ENCODE assay signal across 9 cellular contexts in genomic region chr7:23474829-23475578, GRCh38. TPM values are rescaled to one million over a fixed set of nuclear protein-coding genes. Genes with fewer than 3 reads are reported as not detected.
DNase-seq lines count a peak whose midpoint lies in the region; ATAC-seq and TF ChIP-seq lines count a peak whose summit lies in the region.
"Had no signal": no experiment of that assay in that cellular context is flagged by ENCODE, and none has a peak within 500 bp of the region (broad histone marks: within the 10 kb centered on the region; RNA-seq: fewer than 3 reads in every experiment).

No MANE protein-coding gene starts in this region.

- no peak for ATAC-seq in HG02642 (IDR thresholded peaks at IDR 0.05; ENCODE audit: poor library complexity, unreplicated experiment)

- H3K79me2 ChIP-seq in trophoblast cell (ENCODE audit: control insufficient read depth, insufficient read depth, low read length, poor library complexity), result peaks cover 8% of the 10 kb centered on the region
- H3K79me2 ChIP-seq: parathyroid adenoma had no signal

- peak overlapping the region; percentile 64 for H2AFZ ChIP-seq in trophoblast cell (ENCODE audit: insufficient read depth, low read length, poor library complexity)
- H2AFZ ChIP-seq: parathyroid adenoma had no signal

- no peak for TF ChIP-seq EP300 in stomach (IDR thresholded peaks at IDR 0.05)

- H3K9me3 ChIP-seq in ectodermal cell (ENCODE audit: control insufficient read depth, low read length) (no peaks in the 10 kb centered on the region), trophoblast cell (ENCODE audit: insufficient read depth, low read depth, low read length) (no peaks in the 10 kb centered on the region), stomach (peaks cover 0 to 14% (median 4%) of the 10 kb centered on the region in 4 donors)

- peak overlapping the region; percentile 54 for H3K23ac ChIP-seq in trophoblast cell (ENCODE audit: low read length)

- H3K4me2 ChIP-seq in trophoblast cell (ENCODE audit: low read length), result peak overlapping the region; percentile 97

- H3K36me3 ChIP-seq in ectodermal cell (ENCODE audit: control insufficient read depth, insufficient read depth, low read length), result no peaks in the 10 kb centered on the region
- no peaks in the 10 kb centered on the region for H3K36me3 ChIP-seq in trophoblast cell (ENCODE audit: control insufficient read depth in 1 of 2, insufficient read depth in 2 of 2, low read length in 2 of 2)
- H3K36me3 ChIP-seq in stomach, result no peaks in the 10 kb centered on the region

- intact Hi-C loops in stomach (cut with DNase I; ENCODE audit: low total_unique reads), result no loop called here

- peaks cover 22% of the 10 kb centered on the region for H3K79me1 ChIP-seq in trophoblast cell (ENCODE audit: low read length)

- no peaks in the 10 kb centered on the region for H3K4me1 ChIP-seq in ectodermal cell (ENCODE audit: control insufficient read depth, insufficient read depth, low read length)
- H3K4me1 ChIP-seq in trophoblast cell (ENCODE audit: control insufficient read depth in 1 of 2, insufficient read depth in 2 of 2, low read length in 2 of 2), result peaks cover 2 to 3% of the 10 kb centered on the region in 2 experiments
- peaks cover 22 to 35% (median 29%) of the 10 kb centered on the region in 4 donors for H3K4me1 ChIP-seq in stomach
- H3K4me1 ChIP-seq: parathyroid adenoma had no signal

- H2BK5ac ChIP-seq in trophoblast cell (ENCODE audit: low read depth, low read length, poor library complexity), result peak overlapping the region; percentile 67

- no peak overlapping the region for H4K12ac ChIP-seq in trophoblast cell (ENCODE audit: low read depth, low read length)

- TF ChIP-seq CTCF in stomach (IDR thresholded peaks at IDR 0.05), result no peak

- no peaks in the 10 kb centered on the region for H3K27me3 ChIP-seq in ectodermal cell (ENCODE audit: control insufficient read depth, insufficient read depth, low read length, poor library complexity, severe bottlenecking)
- no peaks in the 10 kb centered on the region for H3K27me3 ChIP-seq in trophoblast cell (ENCODE audit: insufficient read depth, low read length)
- H3K27me3 ChIP-seq in stomach, result peaks cover 32 to 100% (median 92%) of the 10 kb centered on the region in 3 donors

- 0% methylated on average over 12 to 14 of the region's 15 CpGs for WGBS in ectodermal cell, 2 experiments
- WGBS in trophoblast cell (ENCODE audit: extremely low coverage, insufficient coverage, insufficient read length), result no CpG with 5 or more reads among the region's 15 CpGs
- WGBS in stomach, 5 donors, result 5 to 9% (median 6%) methylated on average over 15 of the region's 15 CpGs

- H3K18ac ChIP-seq in trophoblast cell (ENCODE audit: low read length), result no peak overlapping the region

- no peak for TF ChIP-seq POLR2A in stomach (IDR thresholded peaks at IDR 0.05)

- DNase-seq in NCI-H1694 treated with DMSO at 0.1 percent for 48 hours (lab: John Stamatoyannopoulos, UW) (peak; percentile 70), NCI-H1694 (lab: John Stamatoyannopoulos, UW) (no peak), NCI-H1092 (lab: John Stamatoyannopoulos, UW) (peak; percentile 61), trophoblast cell (no peak), stomach (no peak), midbrain (lab: John Stamatoyannopoulos, UW) (no peak)

- no peak overlapping the region for H2AK5ac ChIP-seq in trophoblast cell (ENCODE audit: low read length)

- H3K4me3 ChIP-seq in ectodermal cell (ENCODE audit: insufficient read depth, low read depth, low read length), result peak overlapping the region; percentile 93
- H3K4me3 ChIP-seq in trophoblast cell (ENCODE audit: low read depth, low read length), result peak overlapping the region; percentile 68
- H3K4me3 ChIP-seq in stomach, result peak overlapping the region in 2 of 4 donors; percentile 36 to 51

- H2BK120ac ChIP-seq in trophoblast cell (ENCODE audit: insufficient read depth, low read length, poor library complexity), result peak overlapping the region; percentile 20

- H4K8ac ChIP-seq in trophoblast cell (ENCODE audit: low read depth, low read length), result peak overlapping the region; percentile 22

- H3K27ac ChIP-seq in ectodermal cell (ENCODE audit: insufficient read depth, low read depth, low read length, poor library complexity, severe bottlenecking) (peak overlapping the region; percentile 96), trophoblast cell (ENCODE audit: low read depth, low read length) (peak overlapping the region; percentile 92), stomach (no peak overlapping the region)
- H3K27ac ChIP-seq: parathyroid adenoma had no signal

- no peak overlapping the region for H2BK12ac ChIP-seq in trophoblast cell (ENCODE audit: low read length)

- peak overlapping the region; percentile 79 for H3K9ac ChIP-seq in trophoblast cell (ENCODE audit: low read length)
- H3K9ac ChIP-seq: parathyroid adenoma had no signal

- peak overlapping the region; percentile 17 for H4K91ac ChIP-seq in trophoblast cell (ENCODE audit: low read depth, low read length)

- peak overlapping the region; percentile 29 for H3K4ac ChIP-seq in trophoblast cell (ENCODE audit: low read depth, low read length)

- peak overlapping the region; percentile 38 for H3K14ac ChIP-seq in trophoblast cell (ENCODE audit: low read length)

RNA-seq across cellular contexts. Expression of gene IGF2BP3, which starts 4.7 kb away (rescaled TPM):
- 141 TPM for polyA plus RNA-seq in ectodermal cell (2013, experiment 1 of 4)
- 166 TPM for polyA plus RNA-seq in ectodermal cell (2013, experiment 2 of 4)
- polyA plus RNA-seq in ectodermal cell (2013, experiment 3 of 4), result 118 TPM
- 129 TPM for polyA plus RNA-seq in ectodermal cell (2013, experiment 4 of 4)
- 82.5 and 84.8 TPM in 2 replicates for polyA plus RNA-seq in trophoblast cell (2013)
- total RNA-seq in stomach, result 10 to 100 TPM in 1 of 5 donors, 1 to 10 TPM in 1, not detected in 3; 9.1 to 61.9 TPM
- 1 to 10 TPM in 1 of 3 donors, under 1 TPM in 1, not detected in 1; 0.43 to 1.2 TPM for polyA plus RNA-seq in stomach

RNA-seq across cellular contexts. Expression of gene TRA2A, which starts 56.8 kb away (rescaled TPM):
- polyA plus RNA-seq in ectodermal cell (2013, experiment 1 of 4), result 175 TPM
- 162 TPM for polyA plus RNA-seq in ectodermal cell (2013, experiment 2 of 4)
- polyA plus RNA-seq in ectodermal cell (2013, experiment 3 of 4), result 126 TPM
- polyA plus RNA-seq in ectodermal cell (2013, experiment 4 of 4), result 140 TPM
- 66.4 and 67.4 TPM in 2 replicates for polyA plus RNA-seq in trophoblast cell (2013)
- total RNA-seq in stomach, result 10 to 100 TPM; 24.5 to 87.2 (median 43.4) TPM
- 10 to 100 TPM; 36.8 to 53.4 (median 36.9) TPM for polyA plus RNA-seq in stomach

Comparison
In these comparisons a context has a peak if more than half of its experiments do, and no peak if none do; other contexts are left out.
1. DNase-seq: peak in NCI-H1694 treated with DMSO at 0.1 percent for 48 hours (single experiment) and NCI-H1092 (single experiment); none in NCI-H1694 (single experiment), trophoblast cell (0 of 2), stomach (single experiment) and midbrain (single experiment).
2. H3K27ac ChIP-seq: peak in ectodermal cell (single experiment) and trophoblast cell (single experiment); none in stomach (0 of 5).